Comparison of ENCODE assay signal across 33 cellular contexts in genomic region chr5:112063191-112063590, GRCh38.
"Had no signal": no experiment of that assay in that cellular context is flagged by ENCODE, and none has a peak within 500 bp of the region (broad histone marks: within the 10 kb centered on the region; RNA-seq: fewer than 3 reads in every experiment).

No MANE protein-coding gene starts in this region.

- H3K27me3 Mint-ChIP-seq: activated CD4-positive, alpha-beta memory T cell treated with anti-CD3 and anti-CD28 coated beads for 36 hours; activated naive CD8-positive, alpha-beta T cell treated with anti-CD3 and anti-CD28 coated beads, Interleukin-2, amount 50 U/mL, for 24 hours; effector memory CD8-positive, alpha-beta T cell had no signal

- H3K4me3 Mint-ChIP-seq: activated B cell treated with CpG ODN at 0.5 μM for 24 hours; activated CD4-positive, alpha-beta memory T cell treated with anti-CD3 and anti-CD28 coated beads for 36 hours; activated CD8-positive, alpha-beta memory T cell treated with anti-CD3 and anti-CD28 coated beads, Interleukin-2, amount 10 ng/mL, durations not matched to agents 7 days and 5 days; activated CD8-positive, alpha-beta T cell treated with anti-CD3 and anti-CD28 coated beads, Interleukin-2, amount 10 ng/mL, durations not matched to agents 7 days and 5 days; activated naive CD4-positive, alpha-beta T cell treated with anti-CD3 and anti-CD28 coated beads for 36 hours; activated naive CD4-positive, alpha-beta T cell treated with anti-CD3 and anti-CD28 coated beads, Interleukin-2, amount 50 U/mL, for 24 hours; activated naive CD8-positive, alpha-beta T cell treated with anti-CD3 and anti-CD28 coated beads for 36 hours; activated naive CD8-positive, alpha-beta T cell treated with anti-CD3 and anti-CD28 coated beads, Interleukin-2, amount 50 U/mL, for 24 hours; activated T-helper 1 cell treated with anti-CD3 and anti-CD28 coated beads, Interleukin-12 subunit alpha, Interleukin-12 subunit beta, Interleukin-2, Interleukin-4 antibody, amounts not matched to agents 30 ng/mL and 10 ng/mL and 1 ng/mL, durations not matched to agents 14 hours and 24 hours and 36 hours; effector memory CD8-positive, alpha-beta T cell; T-helper 17 cell; T-helper 2 cell treated with Interferon-gamma antibody and Interleukin-4, amounts not matched to agents 5 μg/mL and 100 μg/mL, for 36 hours had no signal

- ATAC-seq: activated CD4-positive, CD25-positive, alpha-beta regulatory T cell treated with anti-CD3 and anti-CD28 coated beads, Interleukin-2, amount 50 U/mL, for 24 hours; activated CD8-positive, alpha-beta memory T cell treated with anti-CD3 and anti-CD28 coated beads, Interleukin-2, amount 10 ng/mL, durations not matched to agents 7 days and 5 days; activated CD8-positive, alpha-beta T cell treated with anti-CD3 and anti-CD28 coated beads, Interleukin-2, amount 10 ng/mL, durations not matched to agents 7 days and 5 days; activated naive CD8-positive, alpha-beta T cell treated with anti-CD3 and anti-CD28 coated beads, Interleukin-2, amount 50 U/mL, for 24 hours; body of pancreas; effector memory CD8-positive, alpha-beta T cell; gastroesophageal sphincter; T-helper 17 cell had no signal

- H3K4me3 ChIP-seq: adrenal gland, body of pancreas, esophagus squamous epithelium, gastroesophageal sphincter had no signal

- H3K9me3 Mint-ChIP-seq: activated B cell treated with CpG ODN at 0.5 μM for 24 hours; activated CD4-positive, alpha-beta memory T cell treated with anti-CD3 and anti-CD28 coated beads for 36 hours; activated naive CD4-positive, alpha-beta T cell treated with anti-CD3 and anti-CD28 coated beads for 36 hours; activated naive CD4-positive, alpha-beta T cell treated with anti-CD3 and anti-CD28 coated beads, Interleukin-2, amount 50 U/mL, for 24 hours; activated naive CD8-positive, alpha-beta T cell treated with anti-CD3 and anti-CD28 coated beads for 36 hours; activated naive CD8-positive, alpha-beta T cell treated with anti-CD3 and anti-CD28 coated beads, Interleukin-2, amount 50 U/mL, for 24 hours; activated T-helper 1 cell treated with anti-CD3 and anti-CD28 coated beads, Interleukin-12 subunit alpha, Interleukin-12 subunit beta, Interleukin-2, Interleukin-4 antibody, amounts not matched to agents 30 ng/mL and 10 ng/mL and 1 ng/mL, durations not matched to agents 14 hours and 24 hours and 36 hours; activated T-helper 2 cell treated with anti-CD3 and anti-CD28 coated beads, Interferon-gamma antibody, Interleukin-2, Interleukin-4, amounts not matched to agents 10 μg/mL and 5 μg/mL and 100 μg/mL, durations not matched to agents 14 hours and 24 hours and 36 hours; effector memory CD8-positive, alpha-beta T cell; T-helper 2 cell treated with Interferon-gamma antibody and Interleukin-4, amounts not matched to agents 5 μg/mL and 100 μg/mL, for 36 hours had no signal

- H3K4me1 Mint-ChIP-seq: activated B cell treated with CpG ODN at 0.5 μM for 24 hours; activated CD8-positive, alpha-beta memory T cell treated with anti-CD3 and anti-CD28 coated beads, Interleukin-2, amount 10 ng/mL, durations not matched to agents 7 days and 5 days; activated naive CD4-positive, alpha-beta T cell treated with anti-CD3 and anti-CD28 coated beads, Interleukin-2, amount 50 U/mL, for 24 hours; activated naive CD8-positive, alpha-beta T cell treated with anti-CD3 and anti-CD28 coated beads for 36 hours; activated naive CD8-positive, alpha-beta T cell treated with anti-CD3 and anti-CD28 coated beads, Interleukin-2, amount 50 U/mL, for 24 hours; T-helper 17 cell had no signal

- DNase-seq: activated B cell treated with CpG ODN at 0.5 μM for 24 hours; activated CD4-positive, alpha-beta memory T cell treated with anti-CD3 and anti-CD28 coated beads for 36 hours; activated CD4-positive, alpha-beta T cell treated with anti-CD3 and anti-CD28 coated beads for 48 hours; activated CD4-positive, alpha-beta T cell treated with anti-CD3 and anti-CD28 coated beads, Interleukin-2, amount 50 U/mL, for 1 hour; activated CD8-positive, alpha-beta memory T cell treated with anti-CD3 and anti-CD28 coated beads, Interleukin-2, amount 10 ng/mL, durations not matched to agents 7 days and 5 days; activated CD8-positive, alpha-beta memory T cell treated with anti-CD3 and anti-CD28 coated beads, Interleukin-2, amount 50 U/mL, for 4 hours; activated CD8-positive, alpha-beta T cell treated with anti-CD3 and anti-CD28 coated beads, Interleukin-2, amount 10 ng/mL, durations not matched to agents 7 days and 5 days; activated effector memory CD4-positive, alpha-beta T cell treated with anti-CD3 and anti-CD28 coated beads, Interleukin-2, amount 50 U/mL, for 16 hours; activated naive CD4-positive, alpha-beta T cell treated with anti-CD3 and anti-CD28 coated beads for 36 hours; activated naive CD8-positive, alpha-beta T cell treated with anti-CD3 and anti-CD28 coated beads for 36 hours; activated naive CD8-positive, alpha-beta T cell treated with anti-CD3 and anti-CD28 coated beads, Interleukin-2, amount 50 U/mL, for 24 hours; activated T-cell treated with anti-CD3 and anti-CD28 coated beads, Interleukin-2, amount 50 U/mL, for 1 hour; activated T-cell treated with anti-CD3 and anti-CD28 coated beads, Interleukin-2, amount 50 U/mL, for 48 hours; adrenal gland; amygdala; aorta; body of pancreas; caudate nucleus; cortex of kidney; dermis blood vessel endothelial cell; effector CD4-positive, alpha-beta T cell; effector memory CD8-positive, alpha-beta T cell; esophagus squamous epithelium; foreskin melanocyte; T-helper 17 cell; T1000; WERI-Rb-1 had no signal

- H3K36me3 Mint-ChIP-seq: activated CD4-positive, alpha-beta memory T cell treated with anti-CD3 and anti-CD28 coated beads for 36 hours; activated CD8-positive, alpha-beta memory T cell treated with anti-CD3 and anti-CD28 coated beads, Interleukin-2, amount 10 ng/mL, durations not matched to agents 7 days and 5 days; activated naive CD4-positive, alpha-beta T cell treated with anti-CD3 and anti-CD28 coated beads, Interleukin-2, amount 50 U/mL, for 24 hours; activated naive CD8-positive, alpha-beta T cell treated with anti-CD3 and anti-CD28 coated beads for 36 hours had no signal

- H3K27ac Mint-ChIP-seq: activated B cell treated with CpG ODN at 0.5 μM for 24 hours; activated CD4-positive, alpha-beta memory T cell treated with anti-CD3 and anti-CD28 coated beads for 36 hours; activated CD8-positive, alpha-beta memory T cell treated with anti-CD3 and anti-CD28 coated beads, Interleukin-2, amount 10 ng/mL, durations not matched to agents 7 days and 5 days; activated CD8-positive, alpha-beta T cell treated with anti-CD3 and anti-CD28 coated beads, Interleukin-2, amount 10 ng/mL, durations not matched to agents 7 days and 5 days; activated naive CD4-positive, alpha-beta T cell treated with anti-CD3 and anti-CD28 coated beads for 36 hours; activated naive CD4-positive, alpha-beta T cell treated with anti-CD3 and anti-CD28 coated beads, Interleukin-2, amount 50 U/mL, for 24 hours; activated naive CD8-positive, alpha-beta T cell treated with anti-CD3 and anti-CD28 coated beads for 36 hours; activated naive CD8-positive, alpha-beta T cell treated with anti-CD3 and anti-CD28 coated beads, Interleukin-2, amount 50 U/mL, for 24 hours; activated T-helper 1 cell treated with anti-CD3 and anti-CD28 coated beads, Interleukin-12 subunit alpha, Interleukin-12 subunit beta, Interleukin-2, Interleukin-4 antibody, amounts not matched to agents 30 ng/mL and 10 ng/mL and 1 ng/mL, durations not matched to agents 14 hours and 24 hours and 36 hours; activated T-helper 2 cell treated with anti-CD3 and anti-CD28 coated beads, Interferon-gamma antibody, Interleukin-2, Interleukin-4, amounts not matched to agents 10 μg/mL and 5 μg/mL and 100 μg/mL, durations not matched to agents 14 hours and 24 hours and 36 hours; effector memory CD8-positive, alpha-beta T cell; T-helper 17 cell; T-helper 2 cell treated with Interferon-gamma antibody and Interleukin-4, amounts not matched to agents 5 μg/mL and 100 μg/mL, for 36 hours had no signal
